ENCODE assay signal across 9 cellular contexts in the genomic region with DNA sequence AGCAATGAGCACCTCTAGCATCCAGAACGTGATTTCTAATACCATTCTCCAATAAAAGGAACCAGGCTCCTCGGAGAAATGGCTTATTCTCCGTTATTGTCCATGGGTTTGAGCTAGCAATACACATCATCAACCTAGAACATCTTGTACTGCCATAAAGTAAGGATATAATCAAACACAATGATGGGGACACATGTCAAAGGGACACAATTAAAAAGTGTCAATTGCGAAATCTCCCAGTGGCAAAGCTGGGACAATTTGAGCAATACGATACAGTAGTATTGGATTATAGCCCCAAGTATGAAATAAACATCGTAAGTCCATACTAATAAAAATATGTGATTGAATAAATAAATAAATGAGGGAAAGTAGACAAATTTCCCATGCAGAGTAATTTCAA.
"Had no signal": no experiment of that assay in that cellular context is flagged by ENCODE, and none has a peak within 500 bp of the region (broad histone marks: within the 10 kb centered on the region; RNA-seq: fewer than 3 reads in every experiment).

No MANE protein-coding gene starts in this region.

- H3K4me3 ChIP-seq: GM23248, HAP-1 had no signal

- H3K4me3 Mint-ChIP-seq: HFFc6, IgD-negative memory B cell had no signal

- H3K27ac ChIP-seq: GM23248, HL-60 had no signal

- H3K36me3 Mint-ChIP-seq: IgD-negative memory B cell had no signal

- H3K9ac ChIP-seq: GM23248 had no signal

- H3K27ac Mint-ChIP-seq: HFFc6, IgD-negative memory B cell had no signal

- ATAC-seq: HCT116 had no signal

- H3K27me3 Mint-ChIP-seq: IgD-negative memory B cell had no signal

- H3K9me3 Mint-ChIP-seq: HFFc6 had no signal

- H3K36me3 ChIP-seq: HAP-1 had no signal

- DNase-seq: GM23248, GOT3, H7, HFFc6, KBM-7 had no signal

- H2AFZ ChIP-seq: GM23248 had no signal

- H3K4me1 Mint-ChIP-seq: IgD-negative memory B cell had no signal

- H3K4me1 ChIP-seq: HAP-1 had no signal
